8 cellular contexts compared by ENCODE assay signal in the genomic region with DNA sequence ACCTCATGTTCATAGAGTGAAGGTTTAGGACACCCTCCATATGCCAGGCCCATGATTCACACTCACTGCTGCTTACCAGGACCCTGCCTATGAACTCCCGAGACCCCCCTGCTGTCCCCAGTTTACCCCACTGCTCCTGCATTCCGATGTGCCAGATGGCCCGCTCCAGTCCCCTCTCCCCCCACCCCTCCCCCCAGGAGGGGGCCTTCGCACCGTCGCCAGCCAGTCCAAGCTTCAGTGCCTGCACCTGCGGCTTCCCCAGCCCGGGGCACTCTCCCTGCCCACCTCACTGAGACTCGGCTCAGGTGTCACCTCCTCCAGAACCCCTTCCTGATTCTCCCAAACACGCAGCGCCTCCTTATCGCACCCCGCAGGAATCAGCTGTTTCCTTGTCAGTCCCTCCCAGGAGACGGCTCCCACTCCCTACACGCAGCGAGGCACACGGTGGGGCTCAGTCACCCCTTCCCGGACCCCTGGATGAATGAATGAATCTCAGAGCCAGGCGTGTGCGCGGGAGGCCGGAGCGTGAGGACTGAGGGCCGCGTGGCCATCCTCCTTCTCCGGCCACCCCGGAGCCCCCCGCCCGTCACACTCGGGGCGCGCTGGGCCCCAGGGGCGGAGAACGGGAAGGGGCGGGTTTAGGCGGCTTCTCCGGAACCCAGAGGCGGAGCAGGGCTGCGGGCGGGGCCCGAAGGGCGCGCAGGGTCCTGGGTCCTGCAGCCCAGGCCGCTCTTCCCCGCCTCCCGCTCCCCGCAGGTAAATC. TPM values are rescaled to one million over a fixed set of nuclear protein-coding genes. Genes with fewer than 3 reads are reported as not detected.
DNase-seq lines count a peak whose midpoint lies in the region; ATAC-seq and TF ChIP-seq lines count a peak whose summit lies in the region.

No MANE protein-coding gene starts in this region.

- peak overlapping the region; percentile 86 for H3K4me3 ChIP-seq in AG04449 (ENCODE audit: low read depth, low read length)
- peak overlapping the region; percentile 52 for H3K4me3 ChIP-seq in parathyroid adenoma (ENCODE audit: low read depth, low read length)

- no peak overlapping the region for H3K27ac Mint-ChIP-seq in activated naive CD4-positive, alpha-beta T cell treated with anti-CD3 and anti-CD28 coated beads for 36 hours

- no peaks in the 10 kb centered on the region for H3K9me3 ChIP-seq in parathyroid adenoma (ENCODE audit: control insufficient read depth, low read length)

- peak overlapping the region; percentile 97 for H3K27ac ChIP-seq in RWPE1
- peak overlapping the region; percentile 31 for H3K27ac ChIP-seq in parathyroid adenoma

- H3K27me3 Mint-ChIP-seq in activated naive CD4-positive, alpha-beta T cell treated with anti-CD3 and anti-CD28 coated beads for 36 hours (ENCODE audit: low read depth), result peaks cover 8% of the 10 kb centered on the region

- H3K9ac ChIP-seq in parathyroid adenoma, result peak overlapping the region; percentile 35

- peaks cover 29% of the 10 kb centered on the region for H3K4me1 Mint-ChIP-seq in activated naive CD4-positive, alpha-beta T cell treated with anti-CD3 and anti-CD28 coated beads for 36 hours (ENCODE audit: low read depth)

- no peaks in the 10 kb centered on the region for H3K79me2 ChIP-seq in parathyroid adenoma

- peak; percentile 50 for ATAC-seq in HG03571 (IDR thresholded peaks at IDR 0.05; ENCODE audit: unreplicated experiment)

- peak overlapping the region; percentile 82 for H2AFZ ChIP-seq in parathyroid adenoma

- peak overlapping the region; percentile 65 for H3K4me2 ChIP-seq in parathyroid adenoma (ENCODE audit: low read length)

- H3K4me3 Mint-ChIP-seq in activated naive CD4-positive, alpha-beta T cell treated with anti-CD3 and anti-CD28 coated beads for 36 hours, result peak overlapping the region; percentile 82

- H3K36me3 ChIP-seq in parathyroid adenoma (ENCODE audit: control insufficient read depth, insufficient read depth, low read length), result no peaks in the 10 kb centered on the region

- no peaks in the 10 kb centered on the region for H3K36me3 Mint-ChIP-seq in activated naive CD4-positive, alpha-beta T cell treated with anti-CD3 and anti-CD28 coated beads for 36 hours (ENCODE audit: low read depth)

- peak; percentile 73 for TF ChIP-seq POLR2A in GM18951 (IDR thresholded peaks at IDR 0.05; ENCODE audit: extremely low read depth, insufficient read depth, insufficient read length)

- no peaks in the 10 kb centered on the region for H3K9me3 Mint-ChIP-seq in activated naive CD4-positive, alpha-beta T cell treated with anti-CD3 and anti-CD28 coated beads for 36 hours

- CTCF ChIA-PET in AG04449 (lab: Yijun Ruan, JAX) (interaction anchor here (3.0 kb wide), 1 partner anchor 25 kb away, joined by 9 read pairs; the partner anchor contains the start of gene INPP5K), RWPE1 (lab: Yijun Ruan, JAX) (interaction anchor here (1.0 kb wide), 1 partner anchor 18 kb away, joined by 3 read pairs; no protein-coding TSS in a partner anchor)
- CTCF ChIA-PET in activated naive CD4-positive, alpha-beta T cell treated with anti-CD3 and anti-CD28 coated beads for 36 hours (lab: Charles Lee), result no interaction called here

- intact Hi-C loops in activated naive CD4-positive, alpha-beta T cell treated with anti-CD3 and anti-CD28 coated beads for 36 hours (cut with micrococcal nuclease), result no loop called here
- intact Hi-C loops in head of caudate nucleus (cut with DNase I), result no loop called here

- TF ChIP-seq CTCF in AG04449 (IDR thresholded peaks at IDR 0.05; ENCODE audit: insufficient read depth, low read length, missing control alignments) (no peak), RWPE1 (conservative IDR thresholded peaks at IDR 0.05; ENCODE audit: low read depth) (no peak), parathyroid adenoma (IDR thresholded peaks at IDR 0.05) (no peak)

- H3K4me1 ChIP-seq in parathyroid adenoma, result peaks cover 4% of the 10 kb centered on the region

- POLR2A ChIA-PET in AG04449 (lab: Yijun Ruan, JAX) (interaction anchor here (1.3 kb wide), 1 partner anchor 25 kb away, joined by 3 read pairs; the partner anchor contains the start of gene INPP5K), RWPE1 (lab: Yijun Ruan, JAX; ENCODE audit: low non-redundant PET) (interaction anchor here (0.6 to 0.9 kb wide), 2 partner anchors 21 to 26 kb away, joined by 3 to 5 read pairs; partner anchors contain the start of gene INPP5K)

- no peaks in the 10 kb centered on the region for H3K27me3 ChIP-seq in parathyroid adenoma (ENCODE audit: control insufficient read depth, insufficient read depth, low read length)

- no peak for DNase-seq in AG04449 (ENCODE audit: low read depth, low spot score)
- peak; percentile 63 for DNase-seq in RWPE1 (ENCODE audit: low spot score)
- peak; percentile 70 for DNase-seq in activated naive CD4-positive, alpha-beta T cell treated with anti-CD3 and anti-CD28 coated beads for 36 hours
- peak in 39 of 42 donors; percentile 25 to 77 (median 56) for DNase-seq in head of caudate nucleus
- no peak for DNase-seq in midbrain (lab: John Stamatoyannopoulos, UW)

- in situ Hi-C loops in GM18951 (cut with MboI; ENCODE audit: low sequenced_read_pairs, unreplicated experiment), result no loop called here

RNA-seq across cellular contexts. Expression of gene MYO1C, which starts 1.7 kb away (rescaled TPM):
- total RNA-seq in activated naive CD4-positive, alpha-beta T cell treated with anti-CD3 and anti-CD28 coated beads for 36 hours, result 10 to 100 TPM; 14.6 to 14.7 TPM

RNA-seq across cellular contexts. Expression of gene INPP5K, which starts 25.6 kb away (rescaled TPM):
- 10 to 100 TPM; 17.1 to 18.2 TPM for total RNA-seq in activated naive CD4-positive, alpha-beta T cell treated with anti-CD3 and anti-CD28 coated beads for 36 hours

RNA-seq across cellular contexts. Expression of gene CRK, which starts 34.8 kb away (rescaled TPM):
- total RNA-seq in activated naive CD4-positive, alpha-beta T cell treated with anti-CD3 and anti-CD28 coated beads for 36 hours, result 10 to 100 TPM; 10.6 to 14.1 TPM

Comparison
In these comparisons a context has a peak if more than half of its experiments do, and no peak if none do; other contexts are left out.
1. DNase-seq: peak in RWPE1 (single experiment), activated naive CD4-positive, alpha-beta T cell treated with anti-CD3 and anti-CD28 coated beads for 36 hours (single experiment) and head of caudate nucleus (39 of 42); none in AG04449 (single experiment) and midbrain (single experiment).